In the genomic region with DNA sequence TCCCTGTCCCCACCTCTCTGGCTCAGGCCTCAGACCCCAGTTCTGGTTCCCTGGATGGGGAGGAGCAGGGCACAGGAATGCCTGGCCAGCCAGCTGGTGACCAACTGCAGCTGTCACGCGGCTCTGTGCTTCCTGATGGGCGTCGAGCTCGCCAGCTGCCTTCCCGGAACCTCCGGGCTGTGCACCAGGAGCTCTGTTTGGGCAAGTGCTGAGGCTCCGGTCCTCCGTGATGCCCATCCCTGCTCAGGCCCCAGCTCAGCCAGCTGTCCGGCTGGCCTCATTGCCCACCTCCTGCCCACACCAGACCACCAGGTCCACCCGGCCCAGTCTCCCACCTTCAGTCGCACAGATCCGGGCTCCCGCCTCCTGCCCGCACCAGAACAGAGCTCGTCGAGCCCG, we compare ENCODE assay signal across 10 cellular contexts. TPM values are rescaled to one million over a fixed set of nuclear protein-coding genes. Genes with fewer than 3 reads are reported as not detected.
DNase-seq lines count a peak whose midpoint lies in the region; ATAC-seq and TF ChIP-seq lines count a peak whose summit lies in the region.
"Had no signal": no experiment of that assay in that cellular context is flagged by ENCODE, and none has a peak within 500 bp of the region (broad histone marks: within the 10 kb centered on the region; RNA-seq: fewer than 3 reads in every experiment).

No MANE protein-coding gene starts in this region.

- DNase-seq in Ammon's horn (ENCODE audit: low spot score) (peak; percentile 81), anterior cingulate cortex (lab: John Stamatoyannopoulos, UW) (peak in 51 of 58 donors; percentile 26 to 91 (median 58)), left ventricle myocardium superior (peak; percentile 89), prostate gland (ENCODE audit: low spot score) (peak; percentile 64), RPMI8226 (no peak), NCI-H146 treated with DMSO at 0.1 percent for 48 hours (lab: John Stamatoyannopoulos, UW; ENCODE audit: unreplicated experiment) (no peak)
- DNase-seq in activated T-helper 2 cell treated with anti-CD3 and anti-CD28 coated beads, Interferon-gamma antibody, Interleukin-2, Interleukin-4, amounts not matched to agents 10 μg/mL and 5 μg/mL and 100 μg/mL, durations not matched to agents 14 hours and 24 hours and 36 hours (ENCODE audit: low spot score): no peak
- DNase-seq: NCI-H2081 had no signal

- H3K27me3 Mint-ChIP-seq in activated T-helper 2 cell treated with anti-CD3 and anti-CD28 coated beads, Interferon-gamma antibody, Interleukin-2, Interleukin-4, amounts not matched to agents 10 μg/mL and 5 μg/mL and 100 μg/mL, durations not matched to agents 14 hours and 24 hours and 36 hours (ENCODE audit: low read depth): no peaks in the 10 kb centered on the region

- H3K27me3 ChIP-seq in prostate gland (replicated peaks; ENCODE audit: insufficient read depth): no peaks in the 10 kb centered on the region

- ATAC-seq in left ventricle myocardium superior (peak; percentile 33), GM21529 (IDR thresholded peaks at IDR 0.05; ENCODE audit: unreplicated experiment) (no peak)

- no peaks in the 10 kb centered on the region for H3K9me3 Mint-ChIP-seq in activated T-helper 2 cell treated with anti-CD3 and anti-CD28 coated beads, Interferon-gamma antibody, Interleukin-2, Interleukin-4, amounts not matched to agents 10 μg/mL and 5 μg/mL and 100 μg/mL, durations not matched to agents 14 hours and 24 hours and 36 hours
- H3K9me3 Mint-ChIP-seq: activated T-helper 1 cell treated with anti-CD3 and anti-CD28 coated beads, Interleukin-12 subunit alpha, Interleukin-12 subunit beta, Interleukin-2, Interleukin-4 antibody, amounts not matched to agents 30 ng/mL and 10 ng/mL and 1 ng/mL, durations not matched to agents 14 hours and 24 hours and 36 hours had no signal

- no peak overlapping the region for H3K4me3 ChIP-seq in prostate gland

- no peaks in the 10 kb centered on the region for H3K9me3 ChIP-seq in prostate gland

- peaks cover 56% of the 10 kb centered on the region for H3K36me3 Mint-ChIP-seq in activated T-helper 2 cell treated with anti-CD3 and anti-CD28 coated beads, Interferon-gamma antibody, Interleukin-2, Interleukin-4, amounts not matched to agents 10 μg/mL and 5 μg/mL and 100 μg/mL, durations not matched to agents 14 hours and 24 hours and 36 hours (ENCODE audit: low read depth)

- intact Hi-C loops in left ventricle myocardium superior (cut with micrococcal nuclease) (no loop called here), prostate gland (cut with DNase I) (loop anchor here (5.0 kb wide), 1 partner anchor 79 kb away; the partner anchor contains the start of gene VAMP1)
- intact Hi-C loops in activated T-helper 2 cell treated with anti-CD3 and anti-CD28 coated beads, Interferon-gamma antibody, Interleukin-2, Interleukin-4, amounts not matched to agents 10 μg/mL and 5 μg/mL and 100 μg/mL, durations not matched to agents 14 hours and 24 hours and 36 hours (cut with micrococcal nuclease): no loop called here

- TF ChIP-seq POLR2A in prostate gland (IDR thresholded peaks at IDR 0.05): no peak

- H3K4me1 ChIP-seq in prostate gland (replicated peaks): peaks cover 11% of the 10 kb centered on the region

- H3K4me1 Mint-ChIP-seq in activated T-helper 2 cell treated with anti-CD3 and anti-CD28 coated beads, Interferon-gamma antibody, Interleukin-2, Interleukin-4, amounts not matched to agents 10 μg/mL and 5 μg/mL and 100 μg/mL, durations not matched to agents 14 hours and 24 hours and 36 hours (ENCODE audit: low read depth): peaks cover 28% of the 10 kb centered on the region

- TF ChIP-seq CTCF in prostate gland (IDR thresholded peaks at IDR 0.05): no peak

- no peak overlapping the region for H3K4me3 Mint-ChIP-seq in activated T-helper 2 cell treated with anti-CD3 and anti-CD28 coated beads, Interferon-gamma antibody, Interleukin-2, Interleukin-4, amounts not matched to agents 10 μg/mL and 5 μg/mL and 100 μg/mL, durations not matched to agents 14 hours and 24 hours and 36 hours (ENCODE audit: low read depth)
- H3K4me3 Mint-ChIP-seq: activated T-helper 1 cell treated with anti-CD3 and anti-CD28 coated beads, Interleukin-12 subunit alpha, Interleukin-12 subunit beta, Interleukin-2, Interleukin-4 antibody, amounts not matched to agents 30 ng/mL and 10 ng/mL and 1 ng/mL, durations not matched to agents 14 hours and 24 hours and 36 hours had no signal

- H3K36me3 ChIP-seq in prostate gland: no peaks in the 10 kb centered on the region

- no peak overlapping the region for H3K27ac Mint-ChIP-seq in activated T-helper 2 cell treated with anti-CD3 and anti-CD28 coated beads, Interferon-gamma antibody, Interleukin-2, Interleukin-4, amounts not matched to agents 10 μg/mL and 5 μg/mL and 100 μg/mL, durations not matched to agents 14 hours and 24 hours and 36 hours
- H3K27ac Mint-ChIP-seq: activated T-helper 1 cell treated with anti-CD3 and anti-CD28 coated beads, Interleukin-12 subunit alpha, Interleukin-12 subunit beta, Interleukin-2, Interleukin-4 antibody, amounts not matched to agents 30 ng/mL and 10 ng/mL and 1 ng/mL, durations not matched to agents 14 hours and 24 hours and 36 hours had no signal

- 57% methylated on average over 18 of the region's 18 CpGs for WGBS in prostate gland

- peak overlapping the region; percentile 69 to 70 for H3K27ac ChIP-seq in prostate gland

RNA-seq across cellular contexts. Expression of gene IFFO1, which starts 4.8 kb away (rescaled TPM):
- 14.9 TPM for total RNA-seq in left ventricle myocardium superior
- 10 to 100 TPM in 1 of 2 donors, 1 to 10 TPM in 1; 4.8 to 22.9 TPM for total RNA-seq in prostate gland
- 15.5 and 16.6 TPM in 2 replicates for total RNA-seq in activated T-helper 2 cell treated with anti-CD3 and anti-CD28 coated beads, Interferon-gamma antibody, Interleukin-2, Interleukin-4, amounts not matched to agents 10 μg/mL and 5 μg/mL and 100 μg/mL, durations not matched to agents 14 hours and 24 hours and 36 hours

RNA-seq across cellular contexts. Expression of gene GAPDH, which starts 16.7 kb away (rescaled TPM):
- total RNA-seq in left ventricle myocardium superior (4,526 TPM), prostate gland (1,000 to 10,000 TPM; 1,469 to 2,105 TPM)
- 4,713 and 4,805 TPM in 2 replicates for total RNA-seq in activated T-helper 2 cell treated with anti-CD3 and anti-CD28 coated beads, Interferon-gamma antibody, Interleukin-2, Interleukin-4, amounts not matched to agents 10 μg/mL and 5 μg/mL and 100 μg/mL, durations not matched to agents 14 hours and 24 hours and 36 hours

RNA-seq across cellular contexts. Expression of gene NOP2, which starts 17.0 kb away (rescaled TPM):
- total RNA-seq in left ventricle myocardium superior (16.1 TPM), prostate gland (10 to 100 TPM; 14.5 to 42.9 TPM)
- total RNA-seq in activated T-helper 2 cell treated with anti-CD3 and anti-CD28 coated beads, Interferon-gamma antibody, Interleukin-2, Interleukin-4, amounts not matched to agents 10 μg/mL and 5 μg/mL and 100 μg/mL, durations not matched to agents 14 hours and 24 hours and 36 hours: 146 and 157 TPM in 2 replicates

RNA-seq across cellular contexts. Expression of gene CHD4, which starts 56.1 kb away (rescaled TPM):
- total RNA-seq in left ventricle myocardium superior: 159 TPM
- total RNA-seq in prostate gland: 100 to 1,000 TPM; 124 to 240 TPM
- 343 and 351 TPM in 2 replicates for total RNA-seq in activated T-helper 2 cell treated with anti-CD3 and anti-CD28 coated beads, Interferon-gamma antibody, Interleukin-2, Interleukin-4, amounts not matched to agents 10 μg/mL and 5 μg/mL and 100 μg/mL, durations not matched to agents 14 hours and 24 hours and 36 hours

RNA-seq across cellular contexts. Expression of gene NCAPD2, which starts 57.2 kb away (rescaled TPM):
- total RNA-seq in left ventricle myocardium superior: 13.1 TPM
- total RNA-seq in prostate gland: 10 to 100 TPM; 86.7 to 99.0 TPM
- 114 and 120 TPM in 2 replicates for total RNA-seq in activated T-helper 2 cell treated with anti-CD3 and anti-CD28 coated beads, Interferon-gamma antibody, Interleukin-2, Interleukin-4, amounts not matched to agents 10 μg/mL and 5 μg/mL and 100 μg/mL, durations not matched to agents 14 hours and 24 hours and 36 hours

Comparison
In these comparisons a context has a peak if more than half of its experiments do, and no peak if none do; other contexts are left out.
1. DNase-seq: peak in Ammon's horn (single experiment), anterior cingulate cortex (51 of 58), left ventricle myocardium superior (single experiment) and prostate gland (single experiment); none in activated T-helper 2 cell treated with anti-CD3 and anti-CD28 coated beads, Interferon-gamma antibody, Interleukin-2, Interleukin-4, amounts not matched to agents 10 μg/mL and 5 μg/mL and 100 μg/mL, durations not matched to agents 14 hours and 24 hours and 36 hours (single experiment), RPMI8226 (single experiment) and NCI-H146 treated with DMSO at 0.1 percent for 48 hours (single experiment).